In the genomic region with DNA sequence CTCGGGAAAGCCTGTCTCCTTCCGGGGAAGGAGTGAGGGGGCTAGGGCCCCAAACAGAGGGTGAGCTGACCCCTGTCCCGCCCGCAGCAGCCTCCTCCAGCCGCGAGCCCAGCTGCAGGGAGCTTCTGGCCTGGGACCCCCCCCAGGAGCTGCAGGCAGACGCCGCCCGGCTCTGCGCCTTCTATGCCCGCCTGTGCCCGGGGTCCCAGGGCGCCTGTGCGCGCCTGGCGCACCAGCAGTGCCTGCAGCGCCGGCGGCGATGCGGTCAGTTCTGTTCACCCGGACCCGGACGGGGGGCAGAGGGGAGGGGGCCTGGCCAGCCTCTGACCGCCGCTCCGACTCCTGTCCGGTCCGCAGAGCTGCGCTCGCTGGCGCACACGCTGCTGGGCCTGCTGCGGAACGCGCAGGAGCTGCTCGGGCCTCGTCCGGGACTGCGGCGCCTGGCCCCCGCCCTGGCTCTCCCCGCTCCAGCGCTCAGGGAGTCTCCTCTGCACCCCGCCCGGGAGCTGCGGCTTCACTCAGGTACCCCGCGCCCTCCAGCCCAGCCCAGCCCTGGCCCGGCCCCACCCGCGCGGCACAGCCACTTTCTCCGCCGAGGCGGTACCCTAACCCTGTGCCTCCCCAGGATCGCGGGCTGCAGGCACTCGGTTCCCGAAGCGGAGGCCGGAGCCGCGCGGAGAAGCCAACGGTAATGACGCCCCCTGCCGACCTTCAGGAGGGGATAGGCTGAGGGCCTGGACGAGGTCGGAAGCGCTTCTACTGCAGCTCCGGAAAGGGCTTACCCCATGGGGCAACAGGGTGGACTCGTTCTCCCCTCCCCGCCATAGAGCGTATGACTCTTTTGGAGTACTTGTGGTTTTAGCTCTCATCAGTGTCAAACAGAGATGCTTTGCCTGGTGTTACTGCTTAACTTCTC, we compare ENCODE assay signal across 1 cellular context.
TF ChIP-seq lines count a peak whose summit lies in the region.

No MANE protein-coding gene starts in this region.

TF ChIP-seq in GM23338, 12 proteins besides CTCF, POLR2A, EP300 and RAD21:
- TF ChIP-seq EZH2 (IDR thresholded peaks at IDR 0.05; ENCODE audit: low read depth, unreplicated experiment), result peak; percentile 40
- no peak for TF ChIP-seq STAT1 (IDR thresholded peaks at IDR 0.05; ENCODE audit: unreplicated experiment)
- TF ChIP-seq ZNF114 (CRISPR knock-in tag; IDR thresholded peaks at IDR 0.05), result no peak
